Comparison of ENCODE assay signal across 10 cellular contexts in the genomic region with DNA sequence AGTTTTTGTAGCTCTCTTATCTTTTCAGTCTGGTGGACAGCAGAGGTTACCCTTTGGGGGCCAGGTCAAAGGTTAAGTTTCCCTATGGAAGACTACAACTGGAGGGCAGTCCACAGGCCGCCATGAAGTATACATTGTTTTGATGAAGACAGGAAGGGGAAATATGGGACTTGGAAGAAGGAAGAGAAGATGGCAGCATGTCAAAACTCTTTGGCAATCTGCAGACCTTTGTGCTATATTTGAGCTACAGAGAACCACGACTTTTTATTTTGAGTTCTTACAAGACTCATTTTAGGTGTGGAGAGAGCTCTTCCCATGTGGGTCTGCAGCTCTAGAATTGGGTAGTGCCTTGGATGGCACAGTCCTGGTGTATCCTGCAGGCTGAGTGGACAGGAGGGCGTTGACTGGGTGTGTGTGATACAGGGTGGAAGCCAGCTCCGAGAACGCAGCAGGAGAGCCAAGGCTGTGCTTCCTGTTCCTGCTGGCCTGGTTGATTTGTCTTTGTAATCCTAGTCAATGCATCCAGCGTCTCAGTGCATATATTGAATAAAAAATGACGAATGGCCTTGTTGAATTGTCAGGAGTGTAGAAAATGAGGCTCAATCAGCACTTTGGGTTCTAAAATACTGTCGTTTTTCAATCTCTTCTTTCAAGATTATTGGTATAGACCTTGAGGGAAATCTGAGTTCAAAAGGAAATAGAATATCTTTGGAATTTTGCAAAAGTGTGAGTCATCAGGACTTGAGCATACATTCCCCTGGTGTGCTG. TPM values are rescaled to one million over a fixed set of nuclear protein-coding genes. Genes with fewer than 3 reads are reported as not detected.
DNase-seq lines count a peak whose midpoint lies in the region; ATAC-seq and TF ChIP-seq lines count a peak whose summit lies in the region.
"Had no signal": no experiment of that assay in that cellular context is flagged by ENCODE, and none has a peak within 500 bp of the region (broad histone marks: within the 10 kb centered on the region; RNA-seq: fewer than 3 reads in every experiment).

No MANE protein-coding gene starts in this region.

- 59 to 80% (median 72%) methylated on average over 8 of the region's 8 CpGs for WGBS in spleen, 5 donors
- 72% methylated on average over 8 of the region's 8 CpGs for WGBS in aorta, 2 donors

- no peak for ATAC-seq in activated CD8-positive, alpha-beta T cell treated with anti-CD3 and anti-CD28 coated beads for 36 hours
- no peak for ATAC-seq in activated CD8-positive, alpha-beta T cell treated with anti-CD3 and anti-CD28 coated beads, Interleukin-2, amount 10 ng/mL, durations not matched to agents 7 days and 5 days
- ATAC-seq in SK-N-SH treated with all-trans-retinoic acid at 6 μM for 48 hours (peak; percentile 80), HG02678 (IDR thresholded peaks at IDR 0.05; ENCODE audit: unreplicated experiment) (no peak), aorta (ENCODE audit: low FRiP score) (no peak)

- CTCF ChIA-PET in activated CD8-positive, alpha-beta T cell treated with anti-CD3 and anti-CD28 coated beads for 36 hours (lab: Charles Lee) = interaction anchor here (0.6 to 33.7 kb wide), 5 partner anchors 8 to 48 kb away, joined by 3 to 746 read pairs (median 4); partner anchors contain the start of gene ITGA6
- CTCF ChIA-PET in activated CD8-positive, alpha-beta T cell treated with anti-CD3 and anti-CD28 coated beads, Interleukin-2, amount 10 ng/mL, durations not matched to agents 7 days and 5 days (lab: Charles Lee) = interaction anchor here (0.8 to 20.5 kb wide), 4 partner anchors 9 to 40 kb away, joined by 3 to 457 read pairs (median 9); no protein-coding TSS in a partner anchor

- no peaks in the 10 kb centered on the region for H3K27me3 Mint-ChIP-seq in activated CD8-positive, alpha-beta T cell treated with anti-CD3 and anti-CD28 coated beads for 36 hours
- no peaks in the 10 kb centered on the region for H3K27me3 Mint-ChIP-seq in activated CD8-positive, alpha-beta T cell treated with anti-CD3 and anti-CD28 coated beads, Interleukin-2, amount 10 ng/mL, durations not matched to agents 7 days and 5 days (ENCODE audit: low read depth)

- H3K4me1 ChIP-seq in spleen (peaks cover 20 to 98% (median 83%) of the 10 kb centered on the region in 6 donors), aorta (ENCODE audit: control insufficient read depth in 1 of 2, insufficient read depth in 2 of 2, low read length in 2 of 2) (no peaks in the 10 kb centered on the region)
- H3K4me1 ChIP-seq: BE2C had no signal

- peak overlapping the region; percentile 7 for H3K27ac Mint-ChIP-seq in activated CD8-positive, alpha-beta T cell treated with anti-CD3 and anti-CD28 coated beads for 36 hours
- H3K27ac Mint-ChIP-seq in activated CD8-positive, alpha-beta T cell treated with anti-CD3 and anti-CD28 coated beads, Interleukin-2, amount 10 ng/mL, durations not matched to agents 7 days and 5 days = no peak overlapping the region

- no peaks in the 10 kb centered on the region for H3K36me3 ChIP-seq in spleen
- no peaks in the 10 kb centered on the region for H3K36me3 ChIP-seq in aorta (ENCODE audit: control insufficient read depth in 1 of 2, insufficient read depth in 2 of 2, low read length in 1 of 2)
- H3K36me3 ChIP-seq: BE2C had no signal

- intact Hi-C loops in activated CD8-positive, alpha-beta T cell treated with anti-CD3 and anti-CD28 coated beads for 36 hours (cut with micrococcal nuclease) = no loop called here
- intact Hi-C loops in spleen (cut with DNase I; ENCODE audit: low total_unique reads) = no loop called here
- intact Hi-C loops in aorta (cut with DNase I) = no loop called here

- POLR2A ChIA-PET in activated CD8-positive, alpha-beta T cell treated with anti-CD3 and anti-CD28 coated beads for 36 hours (lab: Charles Lee) = interaction anchor here (1.5 to 6.3 kb wide), 5 partner anchors 8 to 23 kb away, joined by 5 to 43 read pairs (median 7); partner anchors contain the start of gene ITGA6
- POLR2A ChIA-PET in activated CD8-positive, alpha-beta T cell treated with anti-CD3 and anti-CD28 coated beads, Interleukin-2, amount 10 ng/mL, durations not matched to agents 7 days and 5 days (lab: Charles Lee) = no interaction called here

- H3K9me3 Mint-ChIP-seq in activated CD8-positive, alpha-beta T cell treated with anti-CD3 and anti-CD28 coated beads for 36 hours = no peaks in the 10 kb centered on the region
- no peaks in the 10 kb centered on the region for H3K9me3 Mint-ChIP-seq in activated CD8-positive, alpha-beta T cell treated with anti-CD3 and anti-CD28 coated beads, Interleukin-2, amount 10 ng/mL, durations not matched to agents 7 days and 5 days (ENCODE audit: insufficient read depth)

- H3K4me3 Mint-ChIP-seq in activated CD8-positive, alpha-beta T cell treated with anti-CD3 and anti-CD28 coated beads for 36 hours = peak overlapping the region; percentile 7
- no peak overlapping the region for H3K4me3 Mint-ChIP-seq in activated CD8-positive, alpha-beta T cell treated with anti-CD3 and anti-CD28 coated beads, Interleukin-2, amount 10 ng/mL, durations not matched to agents 7 days and 5 days

- DNase-seq in activated CD8-positive, alpha-beta T cell treated with anti-CD3 and anti-CD28 coated beads for 36 hours = no peak
- DNase-seq in activated CD8-positive, alpha-beta T cell treated with anti-CD3 and anti-CD28 coated beads, Interleukin-2, amount 10 ng/mL, durations not matched to agents 7 days and 5 days = no peak
- DNase-seq in glomerular endothelial cell (ENCODE audit: extremely low read depth, low read depth, low spot score) = peak; percentile 68
- DNase-seq in spleen = no peak
- no peak for DNase-seq in aorta
- no peak for DNase-seq in substantia nigra (lab: John Stamatoyannopoulos, UW)
- DNase-seq: BE2C, NCI-H524 treated with DMSO at 0.1 percent for 48 hours had no signal

- H3K4me3 ChIP-seq in spleen (no peak overlapping the region), aorta (ENCODE audit: low read length in 2 of 2) (no peak overlapping the region)

- H3K4me1 Mint-ChIP-seq in activated CD8-positive, alpha-beta T cell treated with anti-CD3 and anti-CD28 coated beads for 36 hours (ENCODE audit: low read depth) = peaks cover 60% of the 10 kb centered on the region
- peaks cover 59% of the 10 kb centered on the region for H3K4me1 Mint-ChIP-seq in activated CD8-positive, alpha-beta T cell treated with anti-CD3 and anti-CD28 coated beads, Interleukin-2, amount 10 ng/mL, durations not matched to agents 7 days and 5 days (ENCODE audit: low read depth)

- H3K36me3 Mint-ChIP-seq in activated CD8-positive, alpha-beta T cell treated with anti-CD3 and anti-CD28 coated beads for 36 hours (ENCODE audit: low read depth) = no peaks in the 10 kb centered on the region
- H3K36me3 Mint-ChIP-seq in activated CD8-positive, alpha-beta T cell treated with anti-CD3 and anti-CD28 coated beads, Interleukin-2, amount 10 ng/mL, durations not matched to agents 7 days and 5 days (ENCODE audit: low read depth) = peaks cover 4% of the 10 kb centered on the region

- H3K27ac ChIP-seq in spleen (peak overlapping the region in 6 of 8 donors; percentile 1 to 67 (median 35)), aorta (ENCODE audit: low read depth in 1 of 2, low read length in 2 of 2) (no peak overlapping the region), substantia nigra (ENCODE audit: low read depth, low read length, poor library complexity, severe bottlenecking) (no peak overlapping the region)

- TF ChIP-seq POLR2A in spleen (IDR thresholded peaks at IDR 0.05) = no peak

- no peak for TF ChIP-seq CTCF in activated CD8-positive, alpha-beta T cell treated with anti-CD3 and anti-CD28 coated beads for 36 hours (IDR thresholded peaks at IDR 0.05)
- TF ChIP-seq CTCF in spleen (IDR thresholded peaks at IDR 0.05 in 8 of 11, conservative IDR thresholded peaks at IDR 0.05 in 3 of 11) = no peak

- H3K9me3 ChIP-seq in spleen = no peaks in the 10 kb centered on the region
- H3K9me3 ChIP-seq in aorta (ENCODE audit: control insufficient read depth, low read length) = no peaks in the 10 kb centered on the region
- H3K9me3 ChIP-seq: BE2C had no signal

- H3K27me3 ChIP-seq in spleen (replicated peaks in 1 of 7) (no peaks in the 10 kb centered on the region), aorta (ENCODE audit: control insufficient read depth in 1 of 2, insufficient read depth in 2 of 2, low read length in 1 of 2) (no peaks in the 10 kb centered on the region)
- H3K27me3 ChIP-seq: BE2C had no signal

TF ChIP-seq in SK-N-SH treated with all-trans-retinoic acid at 6 μM for 48 hours, 23 proteins besides CTCF, POLR2A, EP300 and RAD21:
- TF ChIP-seq ESRRG (CRISPR knock-in tag; IDR thresholded peaks at IDR 0.05) (no peak), ZNF565 (CRISPR knock-in tag; conservative IDR thresholded peaks at IDR 0.05; ENCODE audit: low read depth) (no peak), PPARA (CRISPR knock-in tag; IDR thresholded peaks at IDR 0.05; ENCODE audit: borderline replicate concordance) (no peak), TOX (CRISPR knock-in tag; IDR thresholded peaks at IDR 0.05; ENCODE audit: borderline replicate concordance) (no peak), ZNF70 (CRISPR knock-in tag; IDR thresholded peaks at IDR 0.05) (no peak), ZFP3 (CRISPR knock-in tag; IDR thresholded peaks at IDR 0.05) (no peak), TCF4 (CRISPR knock-in tag; IDR thresholded peaks at IDR 0.05; ENCODE audit: borderline replicate concordance) (no peak), PATZ1 (CRISPR knock-in tag; IDR thresholded peaks at IDR 0.05; ENCODE audit: borderline replicate concordance) (no peak)

RNA-seq across cellular contexts. Expression of gene ITGA6, which starts 11.5 kb away (rescaled TPM):
- total RNA-seq in activated CD8-positive, alpha-beta T cell treated with anti-CD3 and anti-CD28 coated beads for 36 hours = 1 to 10 TPM; 7.9 to 8.4 TPM
- total RNA-seq in activated CD8-positive, alpha-beta T cell treated with anti-CD3 and anti-CD28 coated beads, Interleukin-2, amount 10 ng/mL, durations not matched to agents 7 days and 5 days = 10 to 100 TPM; 14.6 to 15.0 TPM
- total RNA-seq in glomerular endothelial cell (288 and 382 TPM in 2 replicates), spleen (100 to 1,000 TPM in 5 of 7 donors, 10 to 100 TPM in 2; 54.6 to 172 (median 114) TPM), aorta (10 to 100 TPM; 49.0 to 67.6 TPM)
- polyA plus RNA-seq in spleen (10 to 100 TPM in 1 of 3 donors, 1 to 10 TPM in 2; 6.9 to 18.1 (median 8.2) TPM), aorta (1 to 10 TPM in 1 of 2 donors, under 1 TPM in 1; 0.46 to 4.0 TPM)

Comparison
In these comparisons a context has a peak if more than half of its experiments do, and no peak if none do; other contexts are left out.
1. H3K27ac ChIP-seq: peak in spleen (6 of 8); none in aorta (0 of 2) and substantia nigra (single experiment).